In genomic region chr5:43244823-43245565, GRCh38 we compare ENCODE assay signal across 13 cellular contexts. TPM values are rescaled to one million over a fixed set of nuclear protein-coding genes. Genes with fewer than 3 reads are reported as not detected.
DNase-seq lines count a peak whose midpoint lies in the region; ATAC-seq, FAIRE-seq and TF ChIP-seq lines count a peak whose summit lies in the region.
"Had no signal": no experiment of that assay in that cellular context is flagged by ENCODE, and none has a peak within 500 bp of the region (broad histone marks: within the 10 kb centered on the region; RNA-seq: fewer than 3 reads in every experiment).

No MANE protein-coding gene starts in this region.

- H3K36me3 Mint-ChIP-seq in activated CD4-positive, alpha-beta memory T cell treated with anti-CD3 and anti-CD28 coated beads, Interleukin-2, amount 10 ng/mL, durations not matched to agents 7 days and 5 days (ENCODE audit: low read depth) = peaks cover 6% of the 10 kb centered on the region

- H3K4me3 ChIP-seq in PC-9 = no peak overlapping the region

- no peak for FAIRE-seq in GM18507 (lab: Jason Lieb, UNC)

- H3K9me3 Mint-ChIP-seq in activated CD4-positive, alpha-beta memory T cell treated with anti-CD3 and anti-CD28 coated beads, Interleukin-2, amount 10 ng/mL, durations not matched to agents 7 days and 5 days = no peaks in the 10 kb centered on the region
- H3K9me3 Mint-ChIP-seq: naive thymus-derived CD4-positive, alpha-beta T cell; stimulated activated naive CD8-positive, alpha-beta T cell treated with anti-CD3 and anti-CD28 coated beads, Interleukin-15, Interleukin-2, amounts not matched to agents 100 ng/mL and 50 ng/mL, for 24 hours had no signal

- H3K27me3 ChIP-seq in PC-9 (ENCODE audit: insufficient read depth, low read depth) = peaks cover 15% of the 10 kb centered on the region; the same call in 1 of the 2 replicates

- no TSS peak for BruUV-seq in PC-9 (replicated peaks; lab: Mats Ljungman, UMichigan)

- peak; percentile 51 for DNase-seq in GM18507 (ENCODE audit: extremely low spot score, insufficient read length, low read depth)
- DNase-seq in PC-9 = no peak
- no peak for DNase-seq in posterior vena cava (ENCODE audit: low spot score)
- no peak for DNase-seq in activated CD4-positive, alpha-beta memory T cell treated with anti-CD3 and anti-CD28 coated beads, Interleukin-2, amount 10 ng/mL, durations not matched to agents 7 days and 5 days
- no peak for DNase-seq in SIG-M5 treated with dmso at 0.1 percent for 504 hours (lab: John Stamatoyannopoulos, UW; ENCODE audit: unreplicated experiment)
- DNase-seq: anterior cingulate cortex; Kasumi-1; naive thymus-derived CD4-positive, alpha-beta T cell; NCI-H345 had no signal

- no peaks in the 10 kb centered on the region for H3K9me3 ChIP-seq in PC-9 (ENCODE audit: insufficient read depth, low read depth)

- peaks cover 28% of the 10 kb centered on the region for H3K4me1 Mint-ChIP-seq in activated CD4-positive, alpha-beta memory T cell treated with anti-CD3 and anti-CD28 coated beads, Interleukin-2, amount 10 ng/mL, durations not matched to agents 7 days and 5 days
- H3K4me1 Mint-ChIP-seq: naive thymus-derived CD4-positive, alpha-beta T cell had no signal

- H3F3A ChIP-seq in PC-9 (ENCODE audit: insufficient read depth, low read depth) = no peaks in the 10 kb centered on the region

- no peak overlapping the region for H3K27ac ChIP-seq in PC-9

- H3K27ac Mint-ChIP-seq in activated CD4-positive, alpha-beta memory T cell treated with anti-CD3 and anti-CD28 coated beads, Interleukin-2, amount 10 ng/mL, durations not matched to agents 7 days and 5 days = no peak overlapping the region
- H3K27ac Mint-ChIP-seq: naive thymus-derived CD4-positive, alpha-beta T cell; stimulated activated naive CD8-positive, alpha-beta T cell treated with anti-CD3 and anti-CD28 coated beads, Interleukin-15, Interleukin-2, amounts not matched to agents 100 ng/mL and 50 ng/mL, for 24 hours had no signal

- no peak for TF ChIP-seq CTCF in PC-9 (conservative IDR thresholded peaks at IDR 0.05)

- POLR2A ChIA-PET in PC-9 (lab: Charles Lee; ENCODE audit: unreplicated experiment) = interaction anchor here (0.7 kb wide), 1 partner anchor 198 kb away, joined by 3 read pairs; no protein-coding TSS in a partner anchor
- POLR2A ChIA-PET in activated CD4-positive, alpha-beta memory T cell treated with anti-CD3 and anti-CD28 coated beads, Interleukin-2, amount 10 ng/mL, durations not matched to agents 7 days and 5 days (lab: Charles Lee) = no interaction called here

- H3K36me3 ChIP-seq in PC-9 (ENCODE audit: low read depth) = no peaks in the 10 kb centered on the region

- H2AFZ ChIP-seq in PC-9 = 0 out of 2 replicates have a peak overlapping the region, but pooled peaks have one; percentile 3

- H3K4me3 Mint-ChIP-seq in activated CD4-positive, alpha-beta memory T cell treated with anti-CD3 and anti-CD28 coated beads, Interleukin-2, amount 10 ng/mL, durations not matched to agents 7 days and 5 days = no peak overlapping the region
- H3K4me3 Mint-ChIP-seq: naive thymus-derived CD4-positive, alpha-beta T cell; stimulated activated naive CD8-positive, alpha-beta T cell treated with anti-CD3 and anti-CD28 coated beads, Interleukin-15, Interleukin-2, amounts not matched to agents 100 ng/mL and 50 ng/mL, for 24 hours had no signal

- no peaks in the 10 kb centered on the region for H3K9me2 ChIP-seq in PC-9 (ENCODE audit: insufficient read depth)

- H3K4me1 ChIP-seq in PC-9 (replicated peaks; ENCODE audit: insufficient read depth) = no peaks in the 10 kb centered on the region

- CTCF ChIA-PET in PC-9 (lab: Charles Lee) = no interaction called here
- CTCF ChIA-PET in activated CD4-positive, alpha-beta memory T cell treated with anti-CD3 and anti-CD28 coated beads, Interleukin-2, amount 10 ng/mL, durations not matched to agents 7 days and 5 days (lab: Charles Lee) = no interaction called here

- peaks cover 13% of the 10 kb centered on the region for H3K27me3 Mint-ChIP-seq in activated CD4-positive, alpha-beta memory T cell treated with anti-CD3 and anti-CD28 coated beads, Interleukin-2, amount 10 ng/mL, durations not matched to agents 7 days and 5 days

- H4K20me1 ChIP-seq in PC-9 (ENCODE audit: insufficient read depth) = no peaks in the 10 kb centered on the region

- ATAC-seq in GM19468 (IDR thresholded peaks at IDR 0.05; ENCODE audit: extremely low read depth, unreplicated experiment) (peak; percentile 83), HG02973 (IDR thresholded peaks at IDR 0.05; ENCODE audit: unreplicated experiment) (peak; percentile 88), GM19328 (IDR thresholded peaks at IDR 0.05; ENCODE audit: unreplicated experiment) (no peak)
- ATAC-seq: naive thymus-derived CD4-positive, alpha-beta T cell had no signal

- H3K4me2 ChIP-seq in PC-9 = no peak overlapping the region

- intact Hi-C loops in PC-9 (cut with micrococcal nuclease; ENCODE audit: unreplicated experiment) (no loop called here), posterior vena cava (cut with DNase I) (no loop called here)

- no peaks in the 10 kb centered on the region for H3K79me2 ChIP-seq in PC-9 (ENCODE audit: low read depth)

RNA-seq across cellular contexts. Expression of gene NIM1K, which starts 53.0 kb away (rescaled TPM):
- 0.26 and 0.45 TPM in 2 replicates for total RNA-seq in PC-9 (2021)
- under 1 TPM; 0.67 to 0.83 TPM for total RNA-seq in posterior vena cava
- under 1 TPM; 0.73 to 0.83 TPM for total RNA-seq in activated CD4-positive, alpha-beta memory T cell treated with anti-CD3 and anti-CD28 coated beads, Interleukin-2, amount 10 ng/mL, durations not matched to agents 7 days and 5 days
